In genomic region chr19:2500861-2501260, GRCh38 we compare ENCODE assay signal across 1 cellular context.
TF ChIP-seq lines count a peak whose summit lies in the region.

No MANE protein-coding gene starts in this region.

TF ChIP-seq in SK-N-SH, 30 proteins besides CTCF, POLR2A, EP300 and RAD21 (continued from another document):
- no peak for TF ChIP-seq USF2 (IDR thresholded peaks at IDR 0.05; ENCODE audit: borderline replicate concordance, low read depth, low read length)
- TF ChIP-seq NFIC (IDR thresholded peaks at IDR 0.05; ENCODE audit: borderline replicate concordance): no peak
- TF ChIP-seq MEF2A (IDR thresholded peaks at IDR 0.05; ENCODE audit: borderline replicate concordance, low read depth): no peak
- no peak for TF ChIP-seq RFX5 (IDR thresholded peaks at IDR 0.05; ENCODE audit: low read length)
- no peak for TF ChIP-seq RXRA (IDR thresholded peaks at IDR 0.05; ENCODE audit: borderline replicate concordance, low read depth)
TF ChIP-seq in SK-N-SH: peak in this region for 0.
